In the genomic region with DNA sequence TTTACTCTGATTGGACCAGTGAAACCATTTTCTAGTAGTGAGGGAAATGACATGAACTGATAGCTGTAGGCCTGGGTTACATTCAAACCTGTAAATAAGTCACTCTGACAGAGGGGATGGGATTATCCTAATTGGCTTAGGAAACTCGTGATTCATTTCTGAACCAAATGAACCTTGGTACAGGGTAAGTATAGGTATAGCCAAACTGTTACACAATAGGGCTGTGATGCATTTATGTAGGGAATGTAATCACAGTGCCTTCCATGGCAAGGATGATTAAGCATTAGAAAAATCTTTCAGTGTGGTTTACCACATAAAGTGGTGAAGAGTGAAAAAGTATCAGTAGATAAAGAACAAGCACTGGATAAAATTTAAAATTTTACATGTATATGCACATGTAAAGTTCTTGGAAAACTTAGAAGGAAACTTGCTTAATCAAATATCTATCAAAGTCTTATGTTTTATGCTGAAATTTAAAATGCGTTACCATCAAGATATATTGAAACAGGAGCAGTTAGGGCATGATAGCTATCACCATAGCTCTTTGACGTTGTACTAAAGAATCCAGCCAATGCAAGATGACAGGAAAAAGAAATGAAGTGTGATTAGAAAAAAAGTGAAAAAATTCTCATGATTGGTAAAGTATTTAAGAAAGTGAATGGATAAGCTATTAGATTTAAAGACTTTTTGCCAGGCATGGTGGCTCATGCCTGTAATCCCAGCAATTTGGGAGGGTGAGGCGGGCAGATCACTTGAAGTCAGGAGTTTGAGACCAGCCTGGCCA, we compare ENCODE assay signal across 14 cellular contexts.
DNase-seq lines count a peak whose midpoint lies in the region; TF ChIP-seq lines count a peak whose summit lies in the region.
"Had no signal": no experiment of that assay in that cellular context is flagged by ENCODE, and none has a peak within 500 bp of the region (broad histone marks: within the 10 kb centered on the region; RNA-seq: fewer than 3 reads in every experiment).

No MANE protein-coding gene starts in this region.

- POLR2A ChIA-PET in activated CD4-positive, alpha-beta memory T cell treated with anti-CD3 and anti-CD28 coated beads, Interleukin-2, amount 10 ng/mL, durations not matched to agents 7 days and 5 days (lab: Charles Lee), result interaction anchor here (2.1 kb wide), 1 partner anchor 16 kb away, joined by 5 read pairs; no protein-coding TSS in a partner anchor

- H3K27ac Mint-ChIP-seq in endothelial cell (ENCODE audit: unreplicated experiment), result no peak overlapping the region
- no peak overlapping the region for H3K27ac Mint-ChIP-seq in activated CD4-positive, alpha-beta memory T cell treated with anti-CD3 and anti-CD28 coated beads, Interleukin-2, amount 10 ng/mL, durations not matched to agents 7 days and 5 days
- H3K27ac Mint-ChIP-seq: activated CD4-positive, alpha-beta memory T cell treated with anti-CD3 and anti-CD28 coated beads for 36 hours; effector memory CD8-positive, alpha-beta T cell; H9; T-helper 1 cell treated with Interleukin-12 subunit alpha and Interleukin-12 subunit beta and Interleukin-4 antibody, amounts not matched to agents 30 μg/mL and 1 μg/mL, for 36 hours had no signal

- peaks cover 10% of the 10 kb centered on the region for H3K36me3 Mint-ChIP-seq in endothelial cell (ENCODE audit: low read depth, unreplicated experiment)
- peaks cover 31% of the 10 kb centered on the region for H3K36me3 Mint-ChIP-seq in activated CD4-positive, alpha-beta memory T cell treated with anti-CD3 and anti-CD28 coated beads, Interleukin-2, amount 10 ng/mL, durations not matched to agents 7 days and 5 days (ENCODE audit: low read depth)

- H3K4me3 Mint-ChIP-seq in endothelial cell (ENCODE audit: unreplicated experiment), result peak overlapping the region; percentile 66
- no peak overlapping the region for H3K4me3 Mint-ChIP-seq in activated CD4-positive, alpha-beta memory T cell treated with anti-CD3 and anti-CD28 coated beads, Interleukin-2, amount 10 ng/mL, durations not matched to agents 7 days and 5 days
- H3K4me3 Mint-ChIP-seq: activated CD4-positive, alpha-beta memory T cell treated with anti-CD3 and anti-CD28 coated beads for 36 hours; effector memory CD8-positive, alpha-beta T cell; H9; T-helper 1 cell treated with Interleukin-12 subunit alpha and Interleukin-12 subunit beta and Interleukin-4 antibody, amounts not matched to agents 30 μg/mL and 1 μg/mL, for 36 hours had no signal

- H3K4me3 ChIP-seq in retinal pigment epithelial cell (ENCODE audit: low read length), result no peak overlapping the region
- H3K4me3 ChIP-seq: suprapubic skin had no signal

- no peaks in the 10 kb centered on the region for H3K4me1 Mint-ChIP-seq in endothelial cell (ENCODE audit: unreplicated experiment)
- peaks cover 13% of the 10 kb centered on the region for H3K4me1 Mint-ChIP-seq in activated CD4-positive, alpha-beta memory T cell treated with anti-CD3 and anti-CD28 coated beads, Interleukin-2, amount 10 ng/mL, durations not matched to agents 7 days and 5 days
- H3K4me1 Mint-ChIP-seq: H9 had no signal

- DNase-seq in GM04504 (ENCODE audit: low read depth), result peak; percentile 42
- peak; percentile 85 for DNase-seq in NCI-H226
- no peak for DNase-seq in endothelial cell (ENCODE audit: low spot score)
- peak; percentile 98 for DNase-seq in retinal pigment epithelial cell (ENCODE audit: low read depth)
- no peak for DNase-seq in NCI-H1930 (lab: John Stamatoyannopoulos, UW)
- no peak for DNase-seq in substantia nigra (lab: John Stamatoyannopoulos, UW)
- no peak for DNase-seq in activated CD4-positive, alpha-beta memory T cell treated with anti-CD3 and anti-CD28 coated beads, Interleukin-2, amount 10 ng/mL, durations not matched to agents 7 days and 5 days
- DNase-seq: activated CD4-positive, alpha-beta memory T cell treated with anti-CD3 and anti-CD28 coated beads for 36 hours; effector memory CD8-positive, alpha-beta T cell; H9; KBM-7; NCI-H187 treated with DMSO at 0.1 percent for 48 hours had no signal

- no peaks in the 10 kb centered on the region for H3K27me3 Mint-ChIP-seq in endothelial cell (ENCODE audit: unreplicated experiment)
- H3K27me3 Mint-ChIP-seq in activated CD4-positive, alpha-beta memory T cell treated with anti-CD3 and anti-CD28 coated beads, Interleukin-2, amount 10 ng/mL, durations not matched to agents 7 days and 5 days, result no peaks in the 10 kb centered on the region
- H3K27me3 Mint-ChIP-seq: activated CD4-positive, alpha-beta memory T cell treated with anti-CD3 and anti-CD28 coated beads for 36 hours; effector memory CD8-positive, alpha-beta T cell had no signal

- no peak for TF ChIP-seq CTCF in endothelial cell (IDR thresholded peaks at IDR 0.05; ENCODE audit: unreplicated experiment)
- TF ChIP-seq CTCF in retinal pigment epithelial cell (conservative IDR thresholded peaks at IDR 0.05; ENCODE audit: low read depth, low read length), result no peak

- CTCF ChIA-PET in activated CD4-positive, alpha-beta memory T cell treated with anti-CD3 and anti-CD28 coated beads, Interleukin-2, amount 10 ng/mL, durations not matched to agents 7 days and 5 days (lab: Charles Lee), result interaction anchor here (0.7 to 1.4 kb wide), 3 partner anchors 17 to 129 kb away, joined by 3 to 5 read pairs (median 4); no protein-coding TSS in a partner anchor

- no peak overlapping the region for H3K27ac ChIP-seq in substantia nigra (ENCODE audit: low read depth, low read length, poor library complexity, severe bottlenecking)
- H3K27ac ChIP-seq: suprapubic skin had no signal

- H3K9me3 Mint-ChIP-seq in endothelial cell (ENCODE audit: unreplicated experiment), result peaks cover 4% of the 10 kb centered on the region
- H3K9me3 Mint-ChIP-seq in activated CD4-positive, alpha-beta memory T cell treated with anti-CD3 and anti-CD28 coated beads, Interleukin-2, amount 10 ng/mL, durations not matched to agents 7 days and 5 days, result peaks cover 6% of the 10 kb centered on the region
- H3K9me3 Mint-ChIP-seq: effector memory CD8-positive, alpha-beta T cell had no signal

Comparison
In these comparisons a context has a peak if more than half of its experiments do, and no peak if none do; other contexts are left out.
1. DNase-seq: peak in GM04504 (single experiment), NCI-H226 (single experiment) and retinal pigment epithelial cell (single experiment); none in endothelial cell (single experiment), NCI-H1930 (0 of 2), substantia nigra (0 of 49) and activated CD4-positive, alpha-beta memory T cell treated with anti-CD3 and anti-CD28 coated beads, Interleukin-2, amount 10 ng/mL, durations not matched to agents 7 days and 5 days (single experiment).